Comparison of ENCODE assay signal across 1 cellular context in the genomic region with DNA sequence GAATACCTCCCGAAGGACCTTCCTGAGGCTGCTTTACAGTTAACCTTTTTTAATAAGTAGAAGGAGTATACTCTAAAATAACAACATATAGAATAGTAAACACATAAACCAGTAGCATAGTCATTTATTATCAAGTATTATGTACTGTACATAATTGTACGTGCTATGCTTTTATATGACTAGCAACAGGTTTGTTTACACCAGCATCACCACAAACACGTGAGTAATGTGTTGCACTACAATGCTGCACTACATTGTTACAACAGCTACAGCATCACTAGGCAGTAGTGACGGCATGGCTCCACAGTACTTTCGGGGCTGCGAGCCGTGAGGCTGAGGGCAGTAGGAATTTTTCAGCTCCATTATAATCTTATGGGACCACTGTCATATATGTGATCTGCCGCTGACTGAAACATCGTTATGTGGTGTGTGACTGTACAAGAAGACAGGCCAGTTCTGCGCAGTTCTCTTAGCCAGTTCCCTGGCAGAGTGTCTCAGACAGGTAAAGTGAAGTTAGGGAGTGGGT.
TF ChIP-seq lines count a peak whose summit lies in the region.

No MANE protein-coding gene starts in this region.

TF ChIP-seq in GM12891, 5 proteins besides CTCF, POLR2A, EP300 and RAD21:
- no peak for TF ChIP-seq PAX5 (IDR thresholded peaks at IDR 0.05; ENCODE audit: insufficient read depth, low read length, severe bottlenecking)
- TF ChIP-seq SPI1 (IDR thresholded peaks at IDR 0.05; ENCODE audit: low read depth, low read length), result no peak
- TF ChIP-seq TAF1 (IDR thresholded peaks at IDR 0.05; ENCODE audit: low read depth, low read length), result no peak
- TF ChIP-seq POU2F2 (IDR thresholded peaks at IDR 0.05; ENCODE audit: low read depth, low read length), result no peak
- TF ChIP-seq POLR2AphosphoS5 (IDR thresholded peaks at IDR 0.05; ENCODE audit: low read depth, low read length), result no peak
